Comparison of ENCODE assay signal across 12 cellular contexts in the genomic region with DNA sequence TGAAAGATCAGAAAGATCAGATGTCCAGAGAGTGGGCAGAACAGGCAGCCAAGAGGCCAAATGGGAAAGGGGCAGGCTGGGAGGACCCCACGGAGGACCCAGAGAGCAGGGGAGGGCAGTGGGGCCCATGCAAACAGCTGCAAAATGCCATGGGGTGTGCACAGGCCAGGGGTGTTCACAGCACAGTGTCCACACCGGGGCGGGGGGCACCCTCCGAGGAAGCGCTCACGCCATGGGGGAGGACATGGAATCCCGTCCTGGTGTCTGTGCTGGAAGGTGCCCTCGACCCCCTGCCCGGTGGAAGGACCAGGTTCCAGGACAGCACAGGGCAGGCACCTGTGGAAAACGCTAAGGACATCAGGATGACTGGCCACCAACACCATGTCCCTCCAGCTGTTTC. TPM values are rescaled to one million over a fixed set of nuclear protein-coding genes. Genes with fewer than 3 reads are reported as not detected.
DNase-seq lines count a peak whose midpoint lies in the region; ATAC-seq and TF ChIP-seq lines count a peak whose summit lies in the region.
"Had no signal": no experiment of that assay in that cellular context is flagged by ENCODE, and none has a peak within 500 bp of the region (broad histone marks: within the 10 kb centered on the region; RNA-seq: fewer than 3 reads in every experiment).

No MANE protein-coding gene starts in this region.

- ATAC-seq in PC-3: no peak
- ATAC-seq in HG03442 (IDR thresholded peaks at IDR 0.05; ENCODE audit: unreplicated experiment): no peak
- no peak for ATAC-seq in HG03520 (IDR thresholded peaks at IDR 0.05; ENCODE audit: unreplicated experiment)

- H3K4me1 Mint-ChIP-seq in activated naive CD4-positive, alpha-beta T cell treated with anti-CD3 and anti-CD28 coated beads for 36 hours (ENCODE audit: low read depth): peaks cover 36% of the 10 kb centered on the region
- H3K4me1 Mint-ChIP-seq in endothelial cell (ENCODE audit: unreplicated experiment): peaks cover 16% of the 10 kb centered on the region

- no peaks in the 10 kb centered on the region for H3K9me3 Mint-ChIP-seq in activated naive CD4-positive, alpha-beta T cell treated with anti-CD3 and anti-CD28 coated beads for 36 hours
- H3K9me3 Mint-ChIP-seq in endothelial cell (ENCODE audit: unreplicated experiment): no peaks in the 10 kb centered on the region

- H3K27me3 Mint-ChIP-seq in activated naive CD4-positive, alpha-beta T cell treated with anti-CD3 and anti-CD28 coated beads for 36 hours (ENCODE audit: low read depth): no peaks in the 10 kb centered on the region
- H3K27me3 Mint-ChIP-seq in endothelial cell (ENCODE audit: unreplicated experiment): peaks cover 12% of the 10 kb centered on the region

- H3K27ac ChIP-seq in PC-3 (ENCODE audit: low read length) (no peak overlapping the region), smooth muscle cell (ENCODE audit: low read depth) (no peak overlapping the region)

- intact Hi-C loops in activated naive CD4-positive, alpha-beta T cell treated with anti-CD3 and anti-CD28 coated beads for 36 hours (cut with micrococcal nuclease): no loop called here
- intact Hi-C loops in PC-3 (cut with micrococcal nuclease): no loop called here

- H3K4me2 ChIP-seq in PC-3 (ENCODE audit: low read length): peak overlapping the region; percentile 84
- H3K4me2 ChIP-seq in smooth muscle cell: peak overlapping the region; percentile 7

- BruUV-seq in PC-3 (replicated peaks; lab: Mats Ljungman, UMichigan): no TSS peak

- H3K27ac Mint-ChIP-seq in activated naive CD4-positive, alpha-beta T cell treated with anti-CD3 and anti-CD28 coated beads for 36 hours: no peak overlapping the region
- no peak overlapping the region for H3K27ac Mint-ChIP-seq in endothelial cell (ENCODE audit: unreplicated experiment)

- TF ChIP-seq CTCF in PC-3 (conservative IDR thresholded peaks at IDR 0.05; ENCODE audit: low read depth, low read length) (no peak), endothelial cell (IDR thresholded peaks at IDR 0.05; ENCODE audit: unreplicated experiment) (no peak), smooth muscle cell (IDR thresholded peaks at IDR 0.05; ENCODE audit: borderline replicate concordance, insufficient read depth, poor library complexity, severe bottlenecking) (no peak)

- no peaks in the 10 kb centered on the region for H3K9me3 ChIP-seq in PC-3 (ENCODE audit: low read length)
- no peaks in the 10 kb centered on the region for H3K9me3 ChIP-seq in smooth muscle cell (replicated peaks; ENCODE audit: low read depth)
- H3K9me3 ChIP-seq: BE2C had no signal

- H3K27me3 ChIP-seq in PC-3 (ENCODE audit: low read length): no peaks in the 10 kb centered on the region
- H3K27me3 ChIP-seq in smooth muscle cell (ENCODE audit: low read depth): no peaks in the 10 kb centered on the region
- H3K27me3 ChIP-seq: BE2C had no signal

- 96% methylated on average over 10 of the region's 10 CpGs for WGBS in smooth muscle cell (ENCODE audit: low lambda C conversion rate)

- peak overlapping the region; percentile 60 for H3K4me3 ChIP-seq in PC-3 (ENCODE audit: low read length)
- H3K4me3 ChIP-seq in smooth muscle cell: no peak overlapping the region

- H3K36me3 Mint-ChIP-seq in activated naive CD4-positive, alpha-beta T cell treated with anti-CD3 and anti-CD28 coated beads for 36 hours (ENCODE audit: low read depth): peaks cover 4% of the 10 kb centered on the region
- H3K36me3 Mint-ChIP-seq in endothelial cell (ENCODE audit: low read depth, unreplicated experiment): peaks cover 11% of the 10 kb centered on the region

- H3K36me3 ChIP-seq in PC-3 (ENCODE audit: low read depth, low read length) (peaks cover 22% of the 10 kb centered on the region; the same call in 1 of the 2 replicates), smooth muscle cell (ENCODE audit: low read depth) (no peaks in the 10 kb centered on the region)

- H3K9me2 ChIP-seq in PC-3 (replicated peaks; ENCODE audit: low read length): no peaks in the 10 kb centered on the region

- CTCF ChIA-PET in activated naive CD4-positive, alpha-beta T cell treated with anti-CD3 and anti-CD28 coated beads for 36 hours (lab: Charles Lee): no interaction called here
- CTCF ChIA-PET in PC-3 (lab: Charles Lee): no interaction called here

- H3K9ac ChIP-seq in PC-3 (ENCODE audit: low read length) (peak overlapping the region; percentile 16; the same call in 1 of the 2 replicates), smooth muscle cell (ENCODE audit: low read depth) (no peak overlapping the region)

- H3F3A ChIP-seq in PC-3 (ENCODE audit: low read length, unreplicated experiment) (peaks cover 9% of the 10 kb centered on the region), smooth muscle cell (ENCODE audit: low read depth) (no peaks in the 10 kb centered on the region)

- no peak overlapping the region for H2AFZ ChIP-seq in PC-3 (ENCODE audit: low read length)
- H2AFZ ChIP-seq in smooth muscle cell (ENCODE audit: low read depth): no peak overlapping the region

- H3K4me1 ChIP-seq in PC-3 (ENCODE audit: insufficient read depth, low read length) (peaks cover 42% of the 10 kb centered on the region), smooth muscle cell (ENCODE audit: low read depth) (peaks cover 7% of the 10 kb centered on the region)
- H3K4me1 ChIP-seq: BE2C had no signal

- H3K79me2 ChIP-seq in PC-3 (ENCODE audit: low read length): peaks cover 80% of the 10 kb centered on the region
- peaks cover 75% of the 10 kb centered on the region for H3K79me2 ChIP-seq in smooth muscle cell (ENCODE audit: low read depth)

- H3K4me3 Mint-ChIP-seq in activated naive CD4-positive, alpha-beta T cell treated with anti-CD3 and anti-CD28 coated beads for 36 hours: peak overlapping the region; percentile 92
- H3K4me3 Mint-ChIP-seq in endothelial cell (ENCODE audit: unreplicated experiment): peak overlapping the region; percentile 94

- H4K20me1 ChIP-seq in PC-3 (ENCODE audit: low read length): peaks cover 29% of the 10 kb centered on the region
- peaks cover 70% of the 10 kb centered on the region for H4K20me1 ChIP-seq in smooth muscle cell (ENCODE audit: low read depth)

- no peak for DNase-seq in activated naive CD4-positive, alpha-beta T cell treated with anti-CD3 and anti-CD28 coated beads for 36 hours
- DNase-seq in activated naive CD4-positive, alpha-beta T cell (lab: John Stamatoyannopoulos, UW): no peak
- no peak for DNase-seq in PC-3
- DNase-seq in endothelial cell (ENCODE audit: low spot score): no peak
- no peak for DNase-seq in smooth muscle cell (lab: John Stamatoyannopoulos, UW; ENCODE audit: unreplicated experiment)
- no peak for DNase-seq in amygdala (lab: John Stamatoyannopoulos, UW)
- DNase-seq: BE2C, dermis blood vessel endothelial cell, NCI-H526 treated with DMSO at 0.1 percent for 48 hours, small intestine had no signal

- POLR2A ChIA-PET in PC-3 (lab: Charles Lee; ENCODE audit: unreplicated experiment): no interaction called here

RNA-seq across cellular contexts. Expression of a gene that starts 1.5 kb away (rescaled TPM):
- total RNA-seq in activated naive CD4-positive, alpha-beta T cell treated with anti-CD3 and anti-CD28 coated beads for 36 hours: 100 to 1,000 TPM; 117 to 118 TPM
- total RNA-seq in PC-3 (2014; rRNA removed) (254 and 324 TPM in 2 replicates), endothelial cell (ENCODE audit: unreplicated experiment) (104 TPM), smooth muscle cell (48.5 and 49.3 TPM in 2 replicates)
- polyA plus RNA-seq in smooth muscle cell: 63.1 and 82.1 TPM in 2 replicates

RNA-seq across cellular contexts. Expression of a gene that starts 1.6 kb away (rescaled TPM):
- 1 to 10 TPM; 5.6 to 5.7 TPM for total RNA-seq in activated naive CD4-positive, alpha-beta T cell treated with anti-CD3 and anti-CD28 coated beads for 36 hours
- total RNA-seq in PC-3 (2014; rRNA removed) (141 and 168 TPM in 2 replicates), endothelial cell (ENCODE audit: unreplicated experiment) (26.0 TPM), smooth muscle cell (13.8 and 16.2 TPM in 2 replicates)
- polyA plus RNA-seq in smooth muscle cell: 32.5 and 34.3 TPM in 2 replicates

RNA-seq across cellular contexts. Expression of a gene that starts 8.1 kb away (rescaled TPM):
- total RNA-seq in activated naive CD4-positive, alpha-beta T cell treated with anti-CD3 and anti-CD28 coated beads for 36 hours: under 1 TPM; 0.10 to 0.14 TPM
- total RNA-seq in PC-3 (2014; rRNA removed): 1.9 and 4.3 TPM in 2 replicates
- 1.2 TPM for total RNA-seq in endothelial cell (ENCODE audit: unreplicated experiment)
- total RNA-seq in smooth muscle cell: 0.18 and 0.36 TPM in 2 replicates
- 0.39 and 0.79 TPM in 2 replicates for polyA plus RNA-seq in smooth muscle cell

RNA-seq across cellular contexts. Expression of a gene that starts 14.6 kb away (rescaled TPM):
- total RNA-seq in activated naive CD4-positive, alpha-beta T cell treated with anti-CD3 and anti-CD28 coated beads for 36 hours: 10 to 100 TPM; 17.0 to 17.6 TPM
- total RNA-seq in PC-3 (2014; rRNA removed) (132 and 142 TPM in 2 replicates), endothelial cell (ENCODE audit: unreplicated experiment) (14.0 TPM), smooth muscle cell (16.7 and 23.6 TPM in 2 replicates)
- polyA plus RNA-seq in smooth muscle cell: 31.4 and 34.1 TPM in 2 replicates

RNA-seq across cellular contexts. Expression of a gene that starts 15.2 kb away (rescaled TPM):
- total RNA-seq in activated naive CD4-positive, alpha-beta T cell treated with anti-CD3 and anti-CD28 coated beads for 36 hours: 10 to 100 TPM; 24.1 to 25.3 TPM
- 116 and 178 TPM in 2 replicates for total RNA-seq in PC-3 (2014; rRNA removed)
- total RNA-seq in endothelial cell (ENCODE audit: unreplicated experiment): 54.0 TPM
- total RNA-seq in smooth muscle cell: 29.9 and 33.7 TPM in 2 replicates
- 63.9 and 72.6 TPM in 2 replicates for polyA plus RNA-seq in smooth muscle cell
